17 cellular contexts compared by ENCODE assay signal in the genomic region with DNA sequence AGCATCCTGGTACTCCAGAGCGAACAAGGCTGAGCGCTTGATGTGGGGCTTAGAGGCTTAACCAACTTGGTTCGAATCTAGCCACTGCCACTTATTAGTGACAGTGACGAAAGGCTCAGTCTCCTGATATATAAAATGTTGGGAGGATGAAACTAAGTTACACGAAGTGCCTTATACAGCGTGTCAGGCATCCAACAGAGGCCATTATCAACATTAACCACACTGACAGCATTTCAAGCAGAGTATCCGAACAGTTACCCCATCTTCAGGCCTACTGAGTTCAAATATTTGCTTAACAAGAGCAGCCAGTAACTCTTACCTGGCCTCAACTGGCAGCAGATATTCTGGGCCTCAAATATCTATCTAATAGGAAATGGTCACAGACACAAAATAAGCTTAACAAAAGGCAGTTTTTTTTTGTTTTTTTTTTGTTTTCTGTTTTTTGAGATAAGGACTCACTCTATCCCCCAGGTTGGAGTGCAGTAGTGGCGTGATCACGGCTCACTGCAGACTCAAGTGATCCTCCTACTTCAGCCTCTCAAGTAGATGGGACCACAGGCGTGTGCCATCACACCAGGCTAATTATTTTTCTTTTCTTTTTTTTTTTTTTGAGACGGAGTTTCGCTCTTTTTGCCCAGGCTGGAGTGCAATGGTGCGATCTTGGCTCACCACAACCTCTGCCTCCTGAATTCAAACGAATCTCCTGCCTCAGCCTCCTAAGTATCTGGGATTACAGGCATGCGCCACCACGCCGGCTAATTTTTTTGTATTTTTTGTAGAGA.
DNase-seq lines count a peak whose midpoint lies in the region; TF ChIP-seq lines count a peak whose summit lies in the region.
"Had no signal": no experiment of that assay in that cellular context is flagged by ENCODE, and none has a peak within 500 bp of the region (broad histone marks: within the 10 kb centered on the region; RNA-seq: fewer than 3 reads in every experiment).

No MANE protein-coding gene starts in this region.

- H3K27ac ChIP-seq in epithelial cell of prostate: peak overlapping the region; percentile 53
- peak overlapping the region in 13 of 21 experiments; percentile 14 to 73 (median 55) for H3K27ac ChIP-seq in skin epidermis

- H3K4me3 ChIP-seq in skin epidermis: no peak overlapping the region
- H3K4me3 ChIP-seq: heart left ventricle had no signal

- peak; percentile 18 for DNase-seq in NCI-H2107 treated with DMSO at 0.1 percent for 48 hours (lab: John Stamatoyannopoulos, UW; ENCODE audit: unreplicated experiment)
- DNase-seq in NCI-H2107 (lab: John Stamatoyannopoulos, UW): no peak
- DNase-seq in NCI-H345 (lab: John Stamatoyannopoulos, UW): peak; percentile 29
- no peak for DNase-seq in epithelial cell of prostate (ENCODE audit: low read depth, low spot score)
- no peak for DNase-seq in HuH-7 (ENCODE audit: low spot score)
- DNase-seq in GM20000 (ENCODE audit: low spot score): no peak
- no peak for DNase-seq in DMS 273 (lab: John Stamatoyannopoulos, UW; ENCODE audit: unreplicated experiment)
- DNase-seq: activated CD8-positive, alpha-beta T cell treated with anti-CD3 and anti-CD28 coated beads, Interleukin-2, amount 10 ng/mL, durations not matched to agents 7 days and 5 days; activated naive CD8-positive, alpha-beta T cell treated with anti-CD3 and anti-CD28 coated beads for 36 hours; GF-D8; naive thymus-derived CD4-positive, alpha-beta T cell; NCI-H446 treated with DMSO at 0.1 percent for 48 hours; SHP77 treated with DMSO at 0.1 percent for 48 hours; stimulated activated CD4-positive, alpha-beta T cell treated with anti-CD3 and anti-CD28 coated beads, Interleukin-2, amount 100 ng/mL, for 24 hours; stimulated activated naive CD8-positive, alpha-beta T cell treated with anti-CD3 and anti-CD28 coated beads, Interleukin-15, amount 100 ng/mL, for 72 hours had no signal

- TF ChIP-seq CTCF in GM20000 (IDR thresholded peaks at IDR 0.05; ENCODE audit: extremely low read depth, missing control alignments): no peak

Comparison
In these comparisons a context has a peak if more than half of its experiments do, and no peak if none do; other contexts are left out.
1. DNase-seq: peak in NCI-H2107 treated with DMSO at 0.1 percent for 48 hours (single experiment) and NCI-H345 (single experiment); none in NCI-H2107 (single experiment), epithelial cell of prostate (single experiment), HuH-7 (single experiment), GM20000 (single experiment) and DMS 273 (single experiment).